ENCODE assay signal across 1 cellular context in genomic region chr14:74648643-74649042, GRCh38.
TF ChIP-seq lines count a peak whose summit lies in the region.

No MANE protein-coding gene starts in this region.

TF ChIP-seq in WTC11, 78 proteins besides CTCF, POLR2A, EP300 and RAD21 (continued from another document):
- TF ChIP-seq ZNF219 (CRISPR knock-in tag; IDR thresholded peaks at IDR 0.05; ENCODE audit: borderline replicate concordance) (no peak), TEAD4 (CRISPR knock-in tag; IDR thresholded peaks at IDR 0.05) (no peak)
